In the genomic region with DNA sequence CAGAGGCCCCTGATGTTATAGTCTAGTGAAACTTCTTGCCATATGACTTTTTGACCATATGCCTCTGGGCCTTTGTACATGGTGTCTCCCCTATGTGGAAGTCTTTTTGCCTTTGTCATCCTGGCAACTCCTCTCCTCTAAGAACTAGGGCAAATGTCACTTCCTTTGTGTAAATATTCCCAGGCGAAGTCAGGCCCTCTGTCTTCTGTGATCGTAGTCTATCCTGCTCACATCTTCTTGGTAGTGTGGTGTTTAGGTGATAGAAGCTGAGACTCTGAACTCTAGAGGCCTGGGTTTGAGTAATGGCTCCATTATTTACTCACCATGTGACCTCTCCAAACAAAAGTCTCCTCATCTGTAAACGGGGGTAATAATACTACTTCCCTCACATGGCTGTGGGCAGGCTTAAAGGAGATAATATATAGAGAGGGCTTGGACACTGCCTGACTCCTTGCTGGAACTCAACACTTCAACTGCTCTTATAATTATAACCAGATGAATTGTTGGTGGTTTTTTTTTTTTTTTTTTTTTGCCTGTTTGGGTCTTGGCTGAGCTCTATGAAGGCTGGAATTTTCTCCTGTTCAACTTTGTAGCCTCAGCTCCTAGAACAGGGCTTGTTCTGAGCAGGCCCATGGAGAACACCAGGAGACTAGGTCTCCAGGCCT, we compare ENCODE assay signal across 1 cellular context.
TF ChIP-seq lines count a peak whose summit lies in the region.

No MANE protein-coding gene starts in this region.

TF ChIP-seq in HepG2, 621 proteins besides CTCF, POLR2A, EP300 and RAD21 (continued from another document):
- TF ChIP-seq, protein P1, sequence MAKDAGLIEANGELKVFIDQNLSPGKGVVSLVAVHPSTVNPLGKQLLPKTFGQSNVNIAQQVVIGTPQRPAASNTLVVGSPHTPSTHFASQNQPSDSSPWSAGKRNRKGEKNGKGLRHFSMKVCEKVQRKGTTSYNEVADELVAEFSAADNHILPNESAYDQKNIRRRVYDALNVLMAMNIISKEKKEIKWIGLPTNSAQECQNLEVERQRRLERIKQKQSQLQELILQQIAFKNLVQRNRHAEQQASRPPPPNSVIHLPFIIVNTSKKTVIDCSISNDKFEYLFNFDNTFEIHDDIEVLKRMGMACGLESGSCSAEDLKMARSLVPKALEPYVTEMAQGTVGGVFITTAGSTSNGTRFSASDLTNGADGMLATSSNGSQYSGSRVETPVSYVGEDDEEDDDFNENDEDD (CRISPR knock-in tag; IDR thresholded peaks at IDR 0.05; ENCODE audit: borderline replicate concordance): no peak
- TF ChIP-seq, protein P2, sequence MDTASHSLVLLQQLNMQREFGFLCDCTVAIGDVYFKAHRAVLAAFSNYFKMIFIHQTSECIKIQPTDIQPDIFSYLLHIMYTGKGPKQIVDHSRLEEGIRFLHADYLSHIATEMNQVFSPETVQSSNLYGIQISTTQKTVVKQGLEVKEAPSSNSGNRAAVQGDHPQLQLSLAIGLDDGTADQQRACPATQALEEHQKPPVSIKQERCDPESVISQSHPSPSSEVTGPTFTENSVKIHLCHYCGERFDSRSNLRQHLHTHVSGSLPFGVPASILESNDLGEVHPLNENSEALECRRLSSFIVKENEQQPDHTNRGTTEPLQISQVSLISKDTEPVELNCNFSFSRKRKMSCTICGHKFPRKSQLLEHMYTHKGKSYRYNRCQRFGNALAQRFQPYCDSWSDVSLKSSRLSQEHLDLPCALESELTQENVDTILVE (CRISPR knock-in tag; IDR thresholded peaks at IDR 0.05): no peak
- TF ChIP-seq, protein P3, sequence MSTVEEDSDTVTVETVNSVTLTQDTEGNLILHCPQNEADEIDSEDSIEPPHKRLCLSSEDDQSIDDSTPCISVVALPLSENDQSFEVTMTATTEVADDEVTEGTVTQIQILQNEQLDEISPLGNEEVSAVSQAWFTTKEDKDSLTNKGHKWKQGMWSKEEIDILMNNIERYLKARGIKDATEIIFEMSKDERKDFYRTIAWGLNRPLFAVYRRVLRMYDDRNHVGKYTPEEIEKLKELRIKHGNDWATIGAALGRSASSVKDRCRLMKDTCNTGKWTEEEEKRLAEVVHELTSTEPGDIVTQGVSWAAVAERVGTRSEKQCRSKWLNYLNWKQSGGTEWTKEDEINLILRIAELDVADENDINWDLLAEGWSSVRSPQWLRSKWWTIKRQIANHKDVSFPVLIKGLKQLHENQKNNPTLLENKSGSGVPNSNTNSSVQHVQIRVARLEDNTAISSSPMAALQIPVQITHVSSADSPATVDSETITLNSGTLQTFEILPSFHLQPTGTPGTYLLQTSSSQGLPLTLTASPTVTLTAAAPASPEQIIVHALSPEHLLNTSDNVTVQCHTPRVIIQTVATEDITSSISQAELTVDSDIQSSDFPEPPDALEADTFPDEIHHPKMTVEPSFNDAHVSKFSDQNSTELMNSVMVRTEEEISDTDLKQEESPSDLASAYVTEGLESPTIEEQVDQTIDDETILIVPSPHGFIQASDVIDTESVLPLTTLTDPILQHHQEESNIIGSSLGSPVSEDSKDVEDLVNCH (CRISPR knock-in tag; IDR thresholded peaks at IDR 0.05): no peak
- TF ChIP-seq ZNF160 (CRISPR knock-in tag; IDR thresholded peaks at IDR 0.05) (no peak), ZNF770 (CRISPR knock-in tag; IDR thresholded peaks at IDR 0.05) (no peak), ZBTB44 (CRISPR knock-in tag; IDR thresholded peaks at IDR 0.05) (no peak), SOX6 (IDR thresholded peaks at IDR 0.05) (no peak), SOX6 (CRISPR knock-in tag; IDR thresholded peaks at IDR 0.05) (no peak)
